In the genomic region with DNA sequence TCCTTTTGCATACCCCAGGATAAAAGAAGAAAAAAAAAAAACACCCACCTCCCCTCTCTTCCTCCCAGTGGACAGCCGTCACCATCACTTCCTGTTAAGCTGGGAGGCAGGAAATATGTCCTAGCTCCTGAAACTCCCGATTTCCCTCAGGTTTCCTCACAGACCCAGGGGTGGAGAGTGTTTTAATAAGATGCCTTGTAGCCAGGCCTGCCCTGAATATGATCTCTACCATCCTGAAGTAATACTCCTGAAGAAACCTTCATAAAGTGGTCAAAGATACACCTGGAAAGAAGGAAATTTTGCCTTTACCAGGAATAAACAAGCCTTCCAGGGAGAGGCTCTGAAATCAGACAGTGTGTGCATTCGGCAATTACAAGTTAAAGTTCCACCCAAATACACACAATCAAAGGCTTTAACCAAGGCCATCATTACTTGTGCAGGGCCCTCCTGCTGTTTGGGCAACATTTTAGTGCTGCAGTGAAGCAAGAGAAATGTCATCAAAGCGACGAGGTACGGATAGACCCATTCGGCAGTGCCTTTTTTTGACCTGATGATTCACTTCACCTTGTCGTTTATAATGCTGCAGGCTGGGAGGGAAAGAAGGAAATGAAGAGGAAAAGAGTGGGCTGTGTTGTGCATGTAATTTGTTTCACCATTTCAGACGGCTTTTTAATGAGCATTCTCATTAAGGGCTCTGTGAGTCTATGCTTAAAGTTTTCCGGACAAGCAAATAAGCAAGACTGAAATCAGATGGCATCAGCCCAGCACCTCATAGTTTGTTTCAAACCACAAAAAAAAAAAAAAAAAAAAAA, we compare ENCODE assay signal across 11 cellular contexts. TPM values are rescaled to one million over a fixed set of nuclear protein-coding genes. Genes with fewer than 3 reads are reported as not detected.
DNase-seq lines count a peak whose midpoint lies in the region; ATAC-seq, FAIRE-seq and TF ChIP-seq lines count a peak whose summit lies in the region.
"Had no signal": no experiment of that assay in that cellular context is flagged by ENCODE, and none has a peak within 500 bp of the region (broad histone marks: within the 10 kb centered on the region; RNA-seq: fewer than 3 reads in every experiment).

No MANE protein-coding gene starts in this region.

- no peak for FAIRE-seq in bronchial epithelial cell (lab: Jason Lieb, UNC)
- FAIRE-seq: urothelium cell line had no signal

- DNase-seq in right atrium auricular region (ENCODE audit: low spot score) (no peak), cardiac septum (ENCODE audit: low spot score) (no peak), bronchial epithelial cell (ENCODE audit: low read depth) (peak; percentile 34), lower lobe of right lung (no peak), upper lobe of right lung (no peak), RKO (ENCODE audit: low spot score) (no peak), NCI-H1048 (lab: John Stamatoyannopoulos, UW) (no peak)
- DNase-seq: anterior cingulate cortex had no signal

- H3K9me3 ChIP-seq in right atrium auricular region (no peaks in the 10 kb centered on the region), lower lobe of right lung (no peaks in the 10 kb centered on the region), upper lobe of right lung (no peaks in the 10 kb centered on the region)

- H3K4me1 ChIP-seq in right atrium auricular region (peaks cover 0 to 48% of the 10 kb centered on the region in 2 donors), lower lobe of right lung (peaks cover 39% of the 10 kb centered on the region), upper lobe of right lung (peaks cover 32% of the 10 kb centered on the region)

- no peak for TF ChIP-seq CTCF in right atrium auricular region (IDR thresholded peaks at IDR 0.05)
- no peak for TF ChIP-seq CTCF in bronchial epithelial cell (IDR thresholded peaks at IDR 0.05; ENCODE audit: insufficient read depth, low read length, severe bottlenecking)
- no peak for TF ChIP-seq CTCF in lower lobe of right lung (IDR thresholded peaks at IDR 0.05)
- no peak for TF ChIP-seq CTCF in upper lobe of right lung (IDR thresholded peaks at IDR 0.05)

- intact Hi-C loops in cardiac septum (cut with DNase I) = loop anchor here (10.0 kb wide), 2 partner anchors 82 to 452 kb away; no protein-coding TSS in a partner anchor
- intact Hi-C loops in lower lobe of right lung (cut with DNase I) = no loop called here
- intact Hi-C loops in upper lobe of right lung (cut with DNase I) = no loop called here

- H3K27me3 ChIP-seq in right atrium auricular region (no peaks in the 10 kb centered on the region), bronchial epithelial cell (ENCODE audit: control insufficient read depth, insufficient read depth, low read length) (no peaks in the 10 kb centered on the region), lower lobe of right lung (ENCODE audit: low read depth) (no peaks in the 10 kb centered on the region), upper lobe of right lung (no peaks in the 10 kb centered on the region)

- H3K27ac ChIP-seq in right atrium auricular region (peak overlapping the region; percentile 23 to 33), lower lobe of right lung (peak overlapping the region; percentile 8), upper lobe of right lung (peak overlapping the region; percentile 56)
- H3K27ac ChIP-seq: C4-2B had no signal

- ATAC-seq in lower lobe of right lung (no peak), upper lobe of right lung (no peak), GM21367 (IDR thresholded peaks at IDR 0.05; ENCODE audit: unreplicated experiment) (no peak)

- H3K4me3 ChIP-seq in right atrium auricular region (no peak overlapping the region), bronchial epithelial cell (ENCODE audit: low read depth, low read length) (no peak overlapping the region), lower lobe of right lung (no peak overlapping the region), upper lobe of right lung (no peak overlapping the region)

- H3K36me3 ChIP-seq in right atrium auricular region (no peaks in the 10 kb centered on the region), bronchial epithelial cell (ENCODE audit: control insufficient read depth, insufficient read depth, low read length) (no peaks in the 10 kb centered on the region), lower lobe of right lung (no peaks in the 10 kb centered on the region), upper lobe of right lung (no peaks in the 10 kb centered on the region)

RNA-seq across cellular contexts. Expression of gene RASAL2, which starts 41.0 kb away (rescaled TPM):
- total RNA-seq in right atrium auricular region (10 to 100 TPM; 34.1 to 44.7 TPM), cardiac septum (45.8 TPM), bronchial epithelial cell (9.7 and 12.4 TPM in 2 replicates), lower lobe of right lung (48.3 TPM), upper lobe of right lung (39.4 TPM)
